In genomic region chr20:19938421-19938787, GRCh38 we compare ENCODE assay signal across 30 cellular contexts.
A peak's percentile ranks its signal among the peaks of the same experiment; 100 is the strongest.
DNase-seq lines count a peak whose midpoint lies in the region; ATAC-seq, FAIRE-seq and TF ChIP-seq lines count a peak whose summit lies in the region.
"Had no signal": no experiment of that assay in that cellular context is flagged by ENCODE, and none has a peak within 500 bp of the region (broad histone marks: within the 10 kb centered on the region; RNA-seq: fewer than 3 reads in every experiment).

No MANE protein-coding gene starts in this region.

- no peak overlapping the region for H3K4me3 Mint-ChIP-seq in activated naive CD4-positive, alpha-beta T cell treated with anti-CD3 and anti-CD28 coated beads, Interleukin-2, amount 50 U/mL, for 24 hours
- H3K4me3 Mint-ChIP-seq in activated naive CD4-positive, alpha-beta T cell treated with anti-CD3 and anti-CD28 coated beads for 36 hours, result no peak overlapping the region
- peak overlapping the region; percentile 31 for H3K4me3 Mint-ChIP-seq in CD4-positive, alpha-beta T cell
- no peak overlapping the region for H3K4me3 Mint-ChIP-seq in stimulated activated memory B cell treated with anti-CD40 and anti-IgM and Interleukin-4, amounts not matched to agents 10 μg/mL and 1 μg/mL and 100 μg/mL, for 72 hours
- peak overlapping the region in 1 of 3 donors; percentile 69 for H3K4me3 Mint-ChIP-seq in T-cell
- H3K4me3 Mint-ChIP-seq: GM23338, nephron had no signal

- DNase-seq in activated naive CD4-positive, alpha-beta T cell treated with anti-CD3 and anti-CD28 coated beads for 36 hours, result no peak
- DNase-seq in CD4-positive, alpha-beta T cell, result no peak
- DNase-seq in endothelial cell of umbilical vein (ENCODE audit: low read depth, low spot score) (no peak), T-cell (no peak), mucosa of descending colon (no peak), GM10266 (ENCODE audit: extremely low spot score) (no peak)
- DNase-seq: 8988T; activated B cell treated with CpG ODN at 0.5 μM for 24 hours; activated CD4-positive, alpha-beta T cell treated with anti-CD3 and anti-CD28 coated beads, Interleukin-2, amount 50 U/mL, for 1 hour; anterior cingulate cortex; colonic mucosa; foreskin melanocyte; left colon; NCI-H1694 treated with DMSO at 0.1 percent for 48 hours; NCI-H2171 treated with DMSO at 0.1 percent for 48 hours; NCI-H524; NK-92 treated with Interleukin-12 subunit alpha and Interleukin-12 subunit beta, amount 100 ng/mL, for 24 hours; PC-9; right cardiac atrium; Right ventricle myocardium superior; stimulated activated CD4-positive, alpha-beta T cell treated with anti-CD3 and anti-CD28 coated beads, Interleukin-2, amount 100 ng/mL, for 48 hours; substantia nigra; T1000 had no signal

- H3K27ac ChIP-seq in CD4-positive, alpha-beta T cell (ENCODE audit: low read depth, low read length), result no peak overlapping the region
- H3K27ac ChIP-seq in endothelial cell of umbilical vein (ENCODE audit: insufficient read depth, low read depth, low read length), result no peak overlapping the region
- H3K27ac ChIP-seq: colonic mucosa, HL-60, PC-9 had no signal

- no peaks in the 10 kb centered on the region for H3K36me3 Mint-ChIP-seq in activated naive CD4-positive, alpha-beta T cell treated with anti-CD3 and anti-CD28 coated beads, Interleukin-2, amount 50 U/mL, for 24 hours
- no peaks in the 10 kb centered on the region for H3K36me3 Mint-ChIP-seq in activated naive CD4-positive, alpha-beta T cell treated with anti-CD3 and anti-CD28 coated beads for 36 hours (ENCODE audit: low read depth)
- no peaks in the 10 kb centered on the region for H3K36me3 Mint-ChIP-seq in CD4-positive, alpha-beta T cell (ENCODE audit: low read depth)
- H3K36me3 Mint-ChIP-seq in stimulated activated memory B cell treated with anti-CD40 and anti-IgM and Interleukin-4, amounts not matched to agents 10 μg/mL and 1 μg/mL and 100 μg/mL, for 72 hours, result peaks cover 6% of the 10 kb centered on the region
- H3K36me3 Mint-ChIP-seq in T-cell, result no peaks in the 10 kb centered on the region

- dilution Hi-C loops in endothelial cell of umbilical vein (cut with MboI; ENCODE audit: extremely low pct_ligation_motif_present, low sequenced_read_pairs), result no loop called here

- no peak for TF ChIP-seq POLR2A in endothelial cell of umbilical vein (IDR thresholded peaks at IDR 0.05; ENCODE audit: low read depth, low read length)

- H3K36me3 ChIP-seq in endothelial cell of umbilical vein (ENCODE audit: control insufficient read depth in 2 of 2, extremely low read depth in 1 of 2, insufficient read depth in 2 of 2, low read length in 2 of 2) (peaks cover 11 to 19% of the 10 kb centered on the region in 2 experiments), mucosa of descending colon (ENCODE audit: low read depth) (no peaks in the 10 kb centered on the region)
- H3K36me3 ChIP-seq: colonic mucosa had no signal

- no peaks in the 10 kb centered on the region for H3K9me3 ChIP-seq in CD4-positive, alpha-beta T cell (ENCODE audit: control insufficient read depth, low read length)
- no peaks in the 10 kb centered on the region for H3K9me3 ChIP-seq in endothelial cell of umbilical vein (replicated peaks; ENCODE audit: control insufficient read depth, insufficient read depth, low read length)
- H3K9me3 ChIP-seq in mucosa of descending colon, result no peaks in the 10 kb centered on the region
- H3K9me3 ChIP-seq: colonic mucosa, esophagus muscularis mucosa had no signal

- TF ChIP-seq CTCF in CD4-positive, alpha-beta T cell (IDR thresholded peaks at IDR 0.05), result no peak
- no peak for TF ChIP-seq CTCF in endothelial cell of umbilical vein (IDR thresholded peaks at IDR 0.05; ENCODE audit: extremely low read depth in 1 of 2, insufficient read depth in 1 of 2, low read depth in 1 of 2, low read length in 2 of 2)
- no peak for TF ChIP-seq CTCF in mucosa of descending colon (IDR thresholded peaks at IDR 0.05)
- TF ChIP-seq CTCF in GM10266 (IDR thresholded peaks at IDR 0.05; ENCODE audit: control insufficient read depth, insufficient read depth, low read depth, missing control alignments), result no peak

- H3K4me3 ChIP-seq in endothelial cell of umbilical vein (replicated peaks in 1 of 3; ENCODE audit: insufficient read depth in 1 of 3, low read depth in 1 of 3, low read length in 3 of 3) (no peak overlapping the region), mucosa of descending colon (no peak overlapping the region)
- H3K4me3 ChIP-seq: colonic mucosa, GM23338, PC-9 had no signal

- FAIRE-seq in endothelial cell of umbilical vein (lab: Jason Lieb, UNC), result peak; percentile 33
- FAIRE-seq: G401.6 had no signal

- intact Hi-C loops in activated naive CD4-positive, alpha-beta T cell treated with anti-CD3 and anti-CD28 coated beads for 36 hours (cut with micrococcal nuclease), result loop anchor here (5.0 kb wide), 1 partner anchor 59 kb away; no protein-coding TSS in a partner anchor
- intact Hi-C loops in CD4-positive, alpha-beta T cell (cut with DNase I, micrococcal nuclease), result no loop called here
- intact Hi-C loops in endothelial cell of umbilical vein (cut with micrococcal nuclease), result no loop called here
- intact Hi-C loops in mucosa of descending colon (cut with DNase I, micrococcal nuclease), result no loop called here

- H3K4me1 ChIP-seq in endothelial cell of umbilical vein (ENCODE audit: control insufficient read depth, extremely low read depth, insufficient read depth, low read length) (peaks cover 51% of the 10 kb centered on the region), mucosa of descending colon (ENCODE audit: low read depth) (peaks cover 33% of the 10 kb centered on the region)

- BruUV-seq in endothelial cell of umbilical vein (replicated peaks; lab: Mats Ljungman, UMichigan), result no TSS peak

- peak overlapping the region; percentile 26 for H3K27ac Mint-ChIP-seq in activated naive CD4-positive, alpha-beta T cell treated with anti-CD3 and anti-CD28 coated beads, Interleukin-2, amount 50 U/mL, for 24 hours
- H3K27ac Mint-ChIP-seq in activated naive CD4-positive, alpha-beta T cell treated with anti-CD3 and anti-CD28 coated beads for 36 hours, result no peak overlapping the region
- peak overlapping the region; percentile 70 for H3K27ac Mint-ChIP-seq in CD4-positive, alpha-beta T cell
- peak overlapping the region; percentile 83 for H3K27ac Mint-ChIP-seq in stimulated activated memory B cell treated with anti-CD40 and anti-IgM and Interleukin-4, amounts not matched to agents 10 μg/mL and 1 μg/mL and 100 μg/mL, for 72 hours
- no peak overlapping the region for H3K27ac Mint-ChIP-seq in T-cell
- H3K27ac Mint-ChIP-seq: GM23338, nephron had no signal

- H2AFZ ChIP-seq in endothelial cell of umbilical vein (ENCODE audit: low read depth, low read length), result no peak overlapping the region
- H2AFZ ChIP-seq: GM23338, PC-9 had no signal

- POLR2A ChIA-PET in CD4-positive, alpha-beta T cell (lab: Charles Lee), result no interaction called here
- POLR2A ChIA-PET in endothelial cell of umbilical vein (lab: Charles Lee) (interaction anchor here (1.4 kb wide), 1 partner anchor 39 kb away, joined by 4 read pairs; no protein-coding TSS in a partner anchor), T-cell (lab: Charles Lee) (interaction anchor here (0.6 to 0.7 kb wide), 2 partner anchors 24 to 114 kb away, joined by 3 read pairs; partner anchors contain the start of genes CFAP61 (in 1 of the 2) and CRNKL1 (in 1 of the 2))

- no peak overlapping the region for H3K4me2 ChIP-seq in endothelial cell of umbilical vein (ENCODE audit: insufficient read depth, low read length)
- H3K4me2 ChIP-seq: GM23338, PC-9 had no signal

- H3K27me3 ChIP-seq in CD4-positive, alpha-beta T cell (ENCODE audit: control insufficient read depth, insufficient read depth, low read length), result no peaks in the 10 kb centered on the region
- no peaks in the 10 kb centered on the region for H3K27me3 ChIP-seq in endothelial cell of umbilical vein (ENCODE audit: control insufficient read depth in 2 of 2, insufficient read depth in 2 of 2, low read length in 2 of 2)
- H3K27me3 ChIP-seq: colonic mucosa, esophagus muscularis mucosa had no signal

- CTCF ChIA-PET in activated naive CD4-positive, alpha-beta T cell treated with anti-CD3 and anti-CD28 coated beads for 36 hours (lab: Charles Lee), result no interaction called here
- CTCF ChIA-PET in CD4-positive, alpha-beta T cell (lab: Charles Lee), result no interaction called here
- CTCF ChIA-PET in endothelial cell of umbilical vein (lab: Charles Lee), result interaction anchor here (1.3 kb wide), 1 partner anchor 13 kb away, joined by 3 read pairs; no protein-coding TSS in a partner anchor
- CTCF ChIA-PET in T-cell (lab: Charles Lee), result no interaction called here

- no peak for ATAC-seq in CD4-positive, alpha-beta T cell (ENCODE audit: poor library complexity)
- no peak for ATAC-seq in stimulated activated memory B cell treated with anti-CD40 and anti-IgM and Interleukin-4, amounts not matched to agents 10 μg/mL and 1 μg/mL and 100 μg/mL, for 72 hours
- ATAC-seq in T-cell (replicated peaks in 1 of 4) (no peak), mucosa of descending colon (no peak)
- ATAC-seq: GM23338, left colon, right cardiac atrium had no signal

- H4K20me1 ChIP-seq in endothelial cell of umbilical vein (replicated peaks; ENCODE audit: control insufficient read depth, extremely low read depth, insufficient read depth, low read length), result no peaks in the 10 kb centered on the region

- H3K4me1 Mint-ChIP-seq in activated naive CD4-positive, alpha-beta T cell treated with anti-CD3 and anti-CD28 coated beads, Interleukin-2, amount 50 U/mL, for 24 hours, result peaks cover 23% of the 10 kb centered on the region
- H3K4me1 Mint-ChIP-seq in activated naive CD4-positive, alpha-beta T cell treated with anti-CD3 and anti-CD28 coated beads for 36 hours (ENCODE audit: low read depth), result peaks cover 17% of the 10 kb centered on the region
- H3K4me1 Mint-ChIP-seq in CD4-positive, alpha-beta T cell (ENCODE audit: low read depth), result peaks cover 32% of the 10 kb centered on the region
- H3K4me1 Mint-ChIP-seq in stimulated activated memory B cell treated with anti-CD40 and anti-IgM and Interleukin-4, amounts not matched to agents 10 μg/mL and 1 μg/mL and 100 μg/mL, for 72 hours, result peaks cover 65% of the 10 kb centered on the region
- H3K4me1 Mint-ChIP-seq in T-cell, result peaks cover 20 to 34% (median 25%) of the 10 kb centered on the region in 3 donors

- peaks cover 12% of the 10 kb centered on the region for H3K79me2 ChIP-seq in endothelial cell of umbilical vein (ENCODE audit: control insufficient read depth, insufficient read depth, low read length)

- H3K9me1 ChIP-seq in endothelial cell of umbilical vein (replicated peaks; ENCODE audit: control insufficient read depth, extremely low read depth, insufficient read depth, low read length), result no peaks in the 10 kb centered on the region

- peaks cover 17% of the 10 kb centered on the region for H3K27me3 Mint-ChIP-seq in activated naive CD4-positive, alpha-beta T cell treated with anti-CD3 and anti-CD28 coated beads, Interleukin-2, amount 50 U/mL, for 24 hours
- peaks cover 12% of the 10 kb centered on the region for H3K27me3 Mint-ChIP-seq in activated naive CD4-positive, alpha-beta T cell treated with anti-CD3 and anti-CD28 coated beads for 36 hours (ENCODE audit: low read depth)
- H3K27me3 Mint-ChIP-seq in CD4-positive, alpha-beta T cell, result peaks cover 12% of the 10 kb centered on the region
- H3K27me3 Mint-ChIP-seq in stimulated activated memory B cell treated with anti-CD40 and anti-IgM and Interleukin-4, amounts not matched to agents 10 μg/mL and 1 μg/mL and 100 μg/mL, for 72 hours, result no peaks in the 10 kb centered on the region
- H3K27me3 Mint-ChIP-seq in T-cell, result peaks cover 9 to 12% of the 10 kb centered on the region in 2 donors
- H3K27me3 Mint-ChIP-seq: activated B cell treated with CpG ODN at 0.5 μM for 24 hours had no signal

- H3K9me3 Mint-ChIP-seq in activated naive CD4-positive, alpha-beta T cell treated with anti-CD3 and anti-CD28 coated beads, Interleukin-2, amount 50 U/mL, for 24 hours, result no peaks in the 10 kb centered on the region
- H3K9me3 Mint-ChIP-seq in activated naive CD4-positive, alpha-beta T cell treated with anti-CD3 and anti-CD28 coated beads for 36 hours, result no peaks in the 10 kb centered on the region
- no peaks in the 10 kb centered on the region for H3K9me3 Mint-ChIP-seq in CD4-positive, alpha-beta T cell
- H3K9me3 Mint-ChIP-seq in stimulated activated memory B cell treated with anti-CD40 and anti-IgM and Interleukin-4, amounts not matched to agents 10 μg/mL and 1 μg/mL and 100 μg/mL, for 72 hours, result no peaks in the 10 kb centered on the region
- H3K9me3 Mint-ChIP-seq in T-cell, result no peaks in the 10 kb centered on the region
- H3K9me3 Mint-ChIP-seq: activated B cell treated with CpG ODN at 0.5 μM for 24 hours, GM23338, nephron had no signal

- no peak overlapping the region for H3K9ac ChIP-seq in endothelial cell of umbilical vein (replicated peaks; ENCODE audit: extremely low read depth, insufficient read depth, low read length)

Comparison
In these comparisons a context has a peak if more than half of its experiments do, and no peak if none do; other contexts are left out.
1. H3K27ac Mint-ChIP-seq: peak in activated naive CD4-positive, alpha-beta T cell treated with anti-CD3 and anti-CD28 coated beads, Interleukin-2, amount 50 U/mL, for 24 hours (single experiment), CD4-positive, alpha-beta T cell (single experiment) and stimulated activated memory B cell treated with anti-CD40 and anti-IgM and Interleukin-4, amounts not matched to agents 10 μg/mL and 1 μg/mL and 100 μg/mL, for 72 hours (single experiment); none in activated naive CD4-positive, alpha-beta T cell treated with anti-CD3 and anti-CD28 coated beads for 36 hours (single experiment) and T-cell (0 of 2).